Comparison of ENCODE assay signal across 1 cellular context in the genomic region with DNA sequence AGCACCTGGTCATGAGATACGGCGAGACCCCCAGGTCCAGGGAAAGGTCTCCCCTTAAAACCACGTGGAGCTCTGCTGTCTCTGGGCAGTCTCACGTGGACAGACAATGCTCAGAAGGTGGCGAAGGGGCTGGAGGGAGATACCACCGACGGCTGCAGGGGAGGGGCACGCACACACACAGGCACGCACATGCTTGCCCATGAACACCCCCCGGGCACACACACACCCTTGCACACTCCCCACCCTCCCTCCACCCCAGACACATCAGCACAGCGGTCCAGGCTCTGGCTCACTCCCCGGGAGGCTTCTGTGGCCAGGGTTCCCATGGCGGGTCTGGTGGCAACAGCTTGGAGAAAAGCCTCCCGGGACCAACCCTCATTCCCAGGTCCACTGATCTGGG.
TF ChIP-seq lines count a peak whose summit lies in the region.

No MANE protein-coding gene starts in this region.

TF ChIP-seq in H1, 55 proteins besides CTCF, POLR2A, EP300 and RAD21:
- TF ChIP-seq CHD2 (IDR thresholded peaks at IDR 0.05; ENCODE audit: low read length), result no peak
- TF ChIP-seq PHF8 (conservative IDR thresholded peaks at IDR 0.05; ENCODE audit: low read depth, low read length), result no peak
- no peak for TF ChIP-seq KDM4A (IDR thresholded peaks at IDR 0.05; ENCODE audit: low read depth, low read length, severe bottlenecking)
- no peak for TF ChIP-seq CTBP2 (IDR thresholded peaks at IDR 0.05; ENCODE audit: borderline replicate concordance, insufficient read depth, insufficient read length, low read length)
- TF ChIP-seq, protein P1, sequence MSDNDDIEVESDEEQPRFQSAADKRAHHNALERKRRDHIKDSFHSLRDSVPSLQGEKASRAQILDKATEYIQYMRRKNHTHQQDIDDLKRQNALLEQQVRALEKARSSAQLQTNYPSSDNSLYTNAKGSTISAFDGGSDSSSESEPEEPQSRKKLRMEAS (IDR thresholded peaks at IDR 0.05), result no peak
- TF ChIP-seq SUZ12 (IDR thresholded peaks at IDR 0.05; ENCODE audit: low read length), result no peak
- TF ChIP-seq MAFK (IDR thresholded peaks at IDR 0.05; ENCODE audit: low read depth, low read length), result no peak
- TF ChIP-seq, protein P2, sequence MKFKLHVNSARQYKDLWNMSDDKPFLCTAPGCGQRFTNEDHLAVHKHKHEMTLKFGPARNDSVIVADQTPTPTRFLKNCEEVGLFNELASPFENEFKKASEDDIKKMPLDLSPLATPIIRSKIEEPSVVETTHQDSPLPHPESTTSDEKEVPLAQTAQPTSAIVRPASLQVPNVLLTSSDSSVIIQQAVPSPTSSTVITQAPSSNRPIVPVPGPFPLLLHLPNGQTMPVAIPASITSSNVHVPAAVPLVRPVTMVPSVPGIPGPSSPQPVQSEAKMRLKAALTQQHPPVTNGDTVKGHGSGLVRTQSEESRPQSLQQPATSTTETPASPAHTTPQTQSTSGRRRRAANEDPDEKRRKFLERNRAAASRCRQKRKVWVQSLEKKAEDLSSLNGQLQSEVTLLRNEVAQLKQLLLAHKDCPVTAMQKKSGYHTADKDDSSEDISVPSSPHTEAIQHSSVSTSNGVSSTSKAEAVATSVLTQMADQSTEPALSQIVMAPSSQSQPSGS (IDR thresholded peaks at IDR 0.05; ENCODE audit: low read length), result no peak
- no peak for TF ChIP-seq POLR2AphosphoS5 (IDR thresholded peaks at IDR 0.05; ENCODE audit: low read depth, low read length)
- TF ChIP-seq GABPA (IDR thresholded peaks at IDR 0.05; ENCODE audit: borderline replicate concordance, insufficient read depth, low read length), result no peak
- no peak for TF ChIP-seq GTF2F1 (IDR thresholded peaks at IDR 0.05; ENCODE audit: borderline replicate concordance, low read depth, low read length)
- TF ChIP-seq RBBP5 (IDR thresholded peaks at IDR 0.05; ENCODE audit: borderline replicate concordance, low read depth, low read length), result no peak
- TF ChIP-seq POU5F1 (IDR thresholded peaks at IDR 0.05; ENCODE audit: low read depth, low read length), result no peak
- no peak for TF ChIP-seq CEBPB (IDR thresholded peaks at IDR 0.05; ENCODE audit: low read depth, low read length)
- no peak for TF ChIP-seq RNF2 (IDR thresholded peaks at IDR 0.05; ENCODE audit: borderline replicate concordance, low read depth, low read length, missing control alignments, poor library complexity, severe bottlenecking)
- no peak for TF ChIP-seq HDAC2 (IDR thresholded peaks at IDR 0.05; ENCODE audit: borderline replicate concordance in 1 of 2, low read depth in 2 of 2, low read length in 2 of 2)
- no peak for TF ChIP-seq CBX5 (IDR thresholded peaks at IDR 0.05; ENCODE audit: low read depth, low read length)
- TF ChIP-seq BCL11A (IDR thresholded peaks at IDR 0.05; ENCODE audit: low read depth in 2 of 2, low read length in 2 of 2), result no peak
- TF ChIP-seq KDM1A (IDR thresholded peaks at IDR 0.05; ENCODE audit: borderline replicate concordance, low read length), result no peak
- no peak for TF ChIP-seq YY1 (IDR thresholded peaks at IDR 0.05; ENCODE audit: low read depth, low read length)
